Comparison of ENCODE assay signal across 11 cellular contexts in the genomic region with DNA sequence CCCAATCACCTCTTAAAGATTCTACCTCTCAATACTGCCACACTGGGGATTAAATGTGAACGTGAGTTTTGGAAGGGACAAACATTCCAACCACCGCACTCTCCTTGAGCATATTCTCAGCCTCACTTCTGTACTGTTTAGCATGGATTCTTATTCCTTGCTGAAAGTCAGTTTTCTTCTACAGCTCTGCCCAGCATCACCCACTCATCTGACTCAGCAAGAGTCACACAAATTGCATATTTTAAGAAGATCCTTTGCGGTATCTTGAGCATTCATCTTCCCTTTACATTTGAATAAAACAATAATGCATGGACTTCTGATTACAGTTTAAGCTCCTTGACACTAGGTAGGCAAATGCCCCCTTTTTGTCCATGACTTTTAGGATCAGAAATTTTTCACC.
DNase-seq lines count a peak whose midpoint lies in the region; ATAC-seq and TF ChIP-seq lines count a peak whose summit lies in the region.
"Had no signal": no experiment of that assay in that cellular context is flagged by ENCODE, and none has a peak within 500 bp of the region (broad histone marks: within the 10 kb centered on the region; RNA-seq: fewer than 3 reads in every experiment).

No MANE protein-coding gene starts in this region.

- WGBS in heart left ventricle, 4 donors = 74 to 83% (median 78%) methylated on average over 3 of the region's 3 CpGs

- H3K4me3 ChIP-seq in heart left ventricle = no peak overlapping the region
- H3K4me3 ChIP-seq: thyroid gland had no signal

- ATAC-seq in HG03378 (IDR thresholded peaks at IDR 0.05; ENCODE audit: unreplicated experiment) (no peak), GM21447 (IDR thresholded peaks at IDR 0.05; ENCODE audit: unreplicated experiment) (no peak), heart left ventricle (no peak)

- no peak for TF ChIP-seq CTCF in heart left ventricle (IDR thresholded peaks at IDR 0.05)

- H3K36me3 ChIP-seq in heart left ventricle = peaks cover 0 to 37% (median 16%) of the 10 kb centered on the region in 9 donors

- no peaks in the 10 kb centered on the region for H3K27me3 ChIP-seq in heart left ventricle
- H3K27me3 ChIP-seq: thyroid gland had no signal

- DNase-seq in COLO829 (ENCODE audit: low spot score) (peak; percentile 81), NCI-H226 (peak; percentile 34), dedifferentiated amniotic fluid mesenchymal stem cell (ENCODE audit: extremely low spot score) (peak; percentile 69), renal cortical epithelial cell (ENCODE audit: low read depth) (peak; percentile 51), ACHN (no peak), heart left ventricle (no peak)
- DNase-seq: DMS53, NCI-H748 treated with DMSO at 0.1 percent for 48 hours, thyroid gland had no signal

- H3K9me3 ChIP-seq in heart left ventricle = no peaks in the 10 kb centered on the region
- H3K9me3 ChIP-seq: thyroid gland had no signal

- H3K27ac ChIP-seq in heart left ventricle = peak overlapping the region in 2 of 12 donors; percentile 13 to 44

- no peak for TF ChIP-seq POLR2A in heart left ventricle (IDR thresholded peaks at IDR 0.05)

- intact Hi-C loops in heart left ventricle (cut with DNase I) = loop anchor here in 3 of 10 donors (10.0 kb wide), 2 partner anchors 229 to 349 kb away; no protein-coding TSS in a partner anchor

- in situ Hi-C loops in ACHN (cut with HindIII; ENCODE audit: low pct_ligation_motif_present, low pct_unique_long_range_greater_than_20kb, low sequenced_read_pairs) = loop anchor here (25.0 kb wide), 1 partner anchor 361 kb away; no protein-coding TSS in a partner anchor

- H3K4me1 ChIP-seq in heart left ventricle = peaks cover 0 to 81% (median 57%) of the 10 kb centered on the region in 12 donors

Comparison
In these comparisons a context has a peak if more than half of its experiments do, and no peak if none do; other contexts are left out.
1. DNase-seq: peak in COLO829 (single experiment), NCI-H226 (single experiment), dedifferentiated amniotic fluid mesenchymal stem cell (single experiment) and renal cortical epithelial cell (single experiment); none in ACHN (single experiment) and heart left ventricle (0 of 5).